ENCODE assay signal across 15 cellular contexts in genomic region chr11:73838443-73839122, GRCh38. TPM values are rescaled to one million over a fixed set of nuclear protein-coding genes. Genes with fewer than 3 reads are reported as not detected.
DNase-seq lines count a peak whose midpoint lies in the region; ATAC-seq lines count a peak whose summit lies in the region.
"Had no signal": no experiment of that assay in that cellular context is flagged by ENCODE, and none has a peak within 500 bp of the region (broad histone marks: within the 10 kb centered on the region; RNA-seq: fewer than 3 reads in every experiment).

No MANE protein-coding gene starts in this region.

- H3K9ac ChIP-seq in HUES64 (ENCODE audit: low read depth, low read length): no peak overlapping the region; the same call in 1 of the 2 replicates

- H3K4me3 ChIP-seq in HUES64 (ENCODE audit: low read length): no peak overlapping the region

- H3K4me3 Mint-ChIP-seq in central memory CD8-positive, alpha-beta T cell: no peak overlapping the region
- H3K4me3 Mint-ChIP-seq: activated CD4-positive, alpha-beta T cell treated with anti-CD3 and anti-CD28 coated beads, Interleukin-2, amount 10 ng/mL, durations not matched to agents 7 days and 5 days; natural killer cell treated with Interleukin-12 subunit alpha and Interleukin-12 subunit beta and Interleukin-15 and Interleukin-18, amount 100 ng/mL, for 72 hours had no signal

- ATAC-seq in central memory CD8-positive, alpha-beta T cell (replicated peaks; ENCODE audit: extremely low read depth, poor library complexity, severe bottlenecking): no peak
- ATAC-seq in GM21528 (IDR thresholded peaks at IDR 0.05; ENCODE audit: low FRiP score, unreplicated experiment): no peak
- ATAC-seq: natural killer cell treated with Interleukin-12 subunit alpha and Interleukin-12 subunit beta and Interleukin-15 and Interleukin-18, amount 100 ng/mL, for 72 hours had no signal

- H3K27me3 ChIP-seq in HUES64 (ENCODE audit: insufficient read depth, low read length): no peaks in the 10 kb centered on the region

- peak overlapping the region; percentile 2; the same call in 1 of the 2 replicates for H3K27ac ChIP-seq in HUES64 (ENCODE audit: low read depth, low read length)
- H3K27ac ChIP-seq in substantia nigra (ENCODE audit: low read depth, low read length, poor library complexity, severe bottlenecking): peak overlapping the region; percentile 46
- H3K27ac ChIP-seq: HL-60 had no signal

- H3K36me3 Mint-ChIP-seq in central memory CD8-positive, alpha-beta T cell (ENCODE audit: insufficient read depth): peaks cover 20% of the 10 kb centered on the region
- H3K36me3 Mint-ChIP-seq: natural killer cell treated with Interleukin-12 subunit alpha and Interleukin-12 subunit beta and Interleukin-15 and Interleukin-18, amount 100 ng/mL, for 72 hours had no signal

- H3K9me3 Mint-ChIP-seq in central memory CD8-positive, alpha-beta T cell: no peaks in the 10 kb centered on the region
- H3K9me3 Mint-ChIP-seq: activated CD4-positive, alpha-beta T cell treated with anti-CD3 and anti-CD28 coated beads, Interleukin-2, amount 10 ng/mL, durations not matched to agents 7 days and 5 days; natural killer cell treated with Interleukin-12 subunit alpha and Interleukin-12 subunit beta and Interleukin-15 and Interleukin-18, amount 100 ng/mL, for 72 hours had no signal

- no peaks in the 10 kb centered on the region for H3K9me3 ChIP-seq in HUES64 (ENCODE audit: insufficient read depth, low read depth, low read length)

- H3K4me1 ChIP-seq in HUES64 (ENCODE audit: insufficient read depth, low read length): 0 out of 2 replicates have a peak, but pooled peaks cover 7% of the 10 kb centered on the region

- H3K36me3 ChIP-seq in HUES64 (ENCODE audit: insufficient read depth, low read length): peaks cover 10% of the 10 kb centered on the region; the same call in 1 of the 2 replicates

- no peak for DNase-seq in central memory CD8-positive, alpha-beta T cell (ENCODE audit: low spot score in 2 of 2)
- peak; percentile 35 for DNase-seq in iPS-NIHi7 (ENCODE audit: extremely low spot score)
- peak in 4 of 49 donors; percentile 1 to 2 (median 2) for DNase-seq in substantia nigra (lab: John Stamatoyannopoulos, UW)
- DNase-seq in LoVo (ENCODE audit: low spot score): no peak
- no peak for DNase-seq in activated CD4-positive, alpha-beta T cell treated with anti-CD3 and anti-CD28 coated beads for 4 hours
- DNase-seq: activated CD4-positive, alpha-beta T cell treated with anti-CD3 and anti-CD28 coated beads, Interleukin-2, amount 10 ng/mL, durations not matched to agents 7 days and 5 days; activated gamma-delta T cell; DMS 273 treated with DMSO at 0.1 percent for 48 hours; effector CD4-positive, alpha-beta T cell; NCI-H1105; T-helper 1 cell had no signal

- WGBS in HUES64: 64% methylated on average over 3 of the region's 3 CpGs

- peaks cover 7% of the 10 kb centered on the region for H3K4me1 Mint-ChIP-seq in central memory CD8-positive, alpha-beta T cell
- H3K4me1 Mint-ChIP-seq: activated CD4-positive, alpha-beta T cell treated with anti-CD3 and anti-CD28 coated beads, Interleukin-2, amount 10 ng/mL, durations not matched to agents 7 days and 5 days had no signal

- peak overlapping the region; percentile 41 for H3K27ac Mint-ChIP-seq in central memory CD8-positive, alpha-beta T cell (ENCODE audit: low read depth)
- H3K27ac Mint-ChIP-seq: activated CD4-positive, alpha-beta T cell treated with anti-CD3 and anti-CD28 coated beads, Interleukin-2, amount 10 ng/mL, durations not matched to agents 7 days and 5 days; natural killer cell treated with Interleukin-12 subunit alpha and Interleukin-12 subunit beta and Interleukin-15 and Interleukin-18, amount 100 ng/mL, for 72 hours had no signal

- H3K27me3 Mint-ChIP-seq in central memory CD8-positive, alpha-beta T cell: no peaks in the 10 kb centered on the region
- H3K27me3 Mint-ChIP-seq: activated CD4-positive, alpha-beta T cell treated with anti-CD3 and anti-CD28 coated beads, Interleukin-2, amount 10 ng/mL, durations not matched to agents 7 days and 5 days; natural killer cell treated with Interleukin-12 subunit alpha and Interleukin-12 subunit beta and Interleukin-15 and Interleukin-18, amount 100 ng/mL, for 72 hours had no signal

RNA-seq across cellular contexts. Expression of gene COA4, which starts 38.1 kb away (rescaled TPM):
- 102 TPM for polyA plus RNA-seq in HUES64 (2013, experiment 1 of 2)
- 93.8 TPM for polyA plus RNA-seq in HUES64 (2013, experiment 2 of 2)

RNA-seq across cellular contexts. Expression of gene PAAF1, which starts 38.2 kb away (rescaled TPM):
- polyA plus RNA-seq in HUES64 (2013, experiment 1 of 2): 13.2 TPM
- polyA plus RNA-seq in HUES64 (2013, experiment 2 of 2): 22.6 TPM

RNA-seq across cellular contexts. Expression of gene MRPL48, which starts 50.9 kb away (rescaled TPM):
- polyA plus RNA-seq in HUES64 (2013, experiment 1 of 2): 39.6 TPM
- polyA plus RNA-seq in HUES64 (2013, experiment 2 of 2): 40.6 TPM
